ENCODE assay signal across 2 cellular contexts in genomic region chr11:866481-866880, GRCh38.
TF ChIP-seq lines count a peak whose summit lies in the region.

No MANE protein-coding gene starts in this region.

TF ChIP-seq in PFSK-1, 5 proteins besides CTCF, POLR2A, EP300 and RAD21:
- TF ChIP-seq POLR2AphosphoS5 (IDR thresholded peaks at IDR 0.05; ENCODE audit: low read depth, low read length) (peak; percentile 51), REST (IDR thresholded peaks at IDR 0.05; ENCODE audit: insufficient read depth in 1 of 2, low read depth in 2 of 2, low read length in 2 of 2) (no peak), TAF1 (IDR thresholded peaks at IDR 0.05; ENCODE audit: borderline replicate concordance, insufficient read depth, low read length) (peak; percentile 34; the same call in 1 of the 2 replicates)

TF ChIP-seq in H1, 55 proteins besides CTCF, POLR2A, EP300 and RAD21:
- TF ChIP-seq CHD2 (IDR thresholded peaks at IDR 0.05; ENCODE audit: low read length) (no peak), NANOG (IDR thresholded peaks at IDR 0.05; ENCODE audit: insufficient read depth, low read depth, low read length, poor library complexity, severe bottlenecking) (no peak), ZNF274 (IDR thresholded peaks at IDR 0.05; ENCODE audit: borderline replicate concordance, extremely low read depth, low read length) (no peak), POLR2AphosphoS5 (IDR thresholded peaks at IDR 0.05; ENCODE audit: low read depth, low read length) (peak; percentile 72; the same call in 1 of the 2 replicates), CBX8 (IDR thresholded peaks at IDR 0.05; ENCODE audit: borderline replicate concordance, low read depth, low read length) (no peak), ASH2L (IDR thresholded peaks at IDR 0.05; ENCODE audit: low read length) (no peak), TBP (IDR thresholded peaks at IDR 0.05; ENCODE audit: low read depth, low read length) (no peak)
